Comparison of ENCODE assay signal across 19 cellular contexts in genomic region chr7:147279516-147279915, GRCh38.
DNase-seq lines count a peak whose midpoint lies in the region.
"Had no signal": no experiment of that assay in that cellular context is flagged by ENCODE, and none has a peak within 500 bp of the region (broad histone marks: within the 10 kb centered on the region; RNA-seq: fewer than 3 reads in every experiment).

No MANE protein-coding gene starts in this region.

- DNase-seq in DMS53 treated with DMSO at 0.1 percent for 48 hours (lab: John Stamatoyannopoulos, UW; ENCODE audit: unreplicated experiment) (peak; percentile 91), NCI-H2081 (lab: John Stamatoyannopoulos, UW) (peak; percentile 34 to 82), SHP77 (lab: John Stamatoyannopoulos, UW) (peak; percentile 15), neuronal stem cell (ENCODE audit: low spot score) (no peak), NOMO-1 treated with dmso at 0.1 percent for 144 hours (lab: John Stamatoyannopoulos, UW; ENCODE audit: unreplicated experiment) (no peak), middle frontal gyrus (ENCODE audit: extremely low spot score, low spot score) (no peak), cerebellar cortex (ENCODE audit: low spot score) (no peak)
- DNase-seq: activated CD4-positive, alpha-beta T cell treated with anti-CD3 and anti-CD28 coated beads for 4 hours; activated naive CD8-positive, alpha-beta T cell treated with anti-CD3 and anti-CD28 coated beads, Interleukin-2, amount 50 U/mL, for 24 hours; BE2C; Calu3; natural killer cell; NCI-H524 treated with DMSO at 0.1 percent for 48 hours; psoas muscle; SJCRH30; stimulated activated CD4-positive, alpha-beta T cell treated with anti-CD3 and anti-CD28 coated beads, Interleukin-4, amount 100 ng/mL, for 1 hour; transverse colon had no signal

- H2BK5ac ChIP-seq in neuronal stem cell (ENCODE audit: low read length) = no peak overlapping the region

- no peak overlapping the region for H2BK12ac ChIP-seq in neuronal stem cell (ENCODE audit: low read length)

- H2BK15ac ChIP-seq in neuronal stem cell (ENCODE audit: low read length) = no peak overlapping the region

- WGBS in neuronal stem cell (ENCODE audit: extremely low coverage in 2 of 2, insufficient read length in 2 of 2, insufficient replicate concordance in 1 of 2), 2 donors = no CpG with 5 or more reads among the region's 4 CpGs

- H3K14ac ChIP-seq in neuronal stem cell (ENCODE audit: low read length) = no peak overlapping the region

- no peak overlapping the region for H2AK5ac ChIP-seq in neuronal stem cell (ENCODE audit: low read depth, low read length)

- H3K4me1 ChIP-seq in neuronal stem cell (ENCODE audit: control insufficient read depth in 2 of 2, insufficient read depth in 1 of 2, low read depth in 1 of 2, low read length in 2 of 2) = peaks cover 0 to 7% of the 10 kb centered on the region in 2 donors
- H3K4me1 ChIP-seq: BE2C, psoas muscle, SJCRH30, transverse colon had no signal

- no peak overlapping the region for H3K4ac ChIP-seq in neuronal stem cell (ENCODE audit: low read length)

- H4K91ac ChIP-seq in neuronal stem cell (ENCODE audit: low read depth, low read length, poor library complexity) = no peak overlapping the region

- H3K23ac ChIP-seq in neuronal stem cell (ENCODE audit: low read depth, low read length, poor library complexity) = no peak overlapping the region

- H3K27ac ChIP-seq in neuronal stem cell (replicated peaks; ENCODE audit: low read length) = no peak overlapping the region
- H3K27ac ChIP-seq: coronary artery, psoas muscle, SJCRH30, transverse colon had no signal

- H2AFZ ChIP-seq in neuronal stem cell (ENCODE audit: low read length) = peak overlapping the region; percentile 60

- no peaks in the 10 kb centered on the region for H3K36me3 ChIP-seq in neuronal stem cell (replicated peaks in 1 of 2; ENCODE audit: control insufficient read depth in 2 of 2, insufficient read depth in 2 of 2, low read length in 2 of 2)
- H3K36me3 ChIP-seq: BE2C, SJCRH30, transverse colon had no signal

- no peaks in the 10 kb centered on the region for H3K79me1 ChIP-seq in neuronal stem cell (ENCODE audit: low read depth, low read length)

- no peak overlapping the region for H4K8ac ChIP-seq in neuronal stem cell (ENCODE audit: low read depth, low read length)

- no peaks in the 10 kb centered on the region for H3K9me3 ChIP-seq in neuronal stem cell (replicated peaks in 1 of 2; ENCODE audit: control insufficient read depth in 2 of 2, insufficient read depth in 1 of 2, low read depth in 1 of 2, low read length in 2 of 2)
- H3K9me3 ChIP-seq: BE2C, SJCRH30 had no signal

- H3K4me3 ChIP-seq in neuronal stem cell (ENCODE audit: low read length in 2 of 2) = no peak overlapping the region
- H3K4me3 ChIP-seq: coronary artery, psoas muscle, SJCRH30, smooth muscle cell, transverse colon had no signal

- no peaks in the 10 kb centered on the region for H3K27me3 ChIP-seq in neuronal stem cell (ENCODE audit: control insufficient read depth in 3 of 3, insufficient read depth in 3 of 3, low read depth in 1 of 3, low read length in 3 of 3)
- H3K27me3 ChIP-seq: BE2C, SJCRH30, transverse colon had no signal

- H3K9ac ChIP-seq in neuronal stem cell (ENCODE audit: low read depth, low read length, poor library complexity) = no peak overlapping the region

- H3K4me2 ChIP-seq in neuronal stem cell (ENCODE audit: insufficient read depth, low read length, poor library complexity, severe bottlenecking) = no peak overlapping the region
- H3K4me2 ChIP-seq: smooth muscle cell had no signal

- H3K18ac ChIP-seq in neuronal stem cell (ENCODE audit: low read length) = no peak overlapping the region

- no peak overlapping the region for H2BK120ac ChIP-seq in neuronal stem cell (ENCODE audit: low read depth, low read length)

Comparison
In these comparisons a context has a peak if more than half of its experiments do, and no peak if none do; other contexts are left out.
1. DNase-seq: peak in DMS53 treated with DMSO at 0.1 percent for 48 hours (single experiment), NCI-H2081 (2 of 2) and SHP77 (2 of 2); none in neuronal stem cell (single experiment), NOMO-1 treated with dmso at 0.1 percent for 144 hours (single experiment), middle frontal gyrus (single experiment) and cerebellar cortex (single experiment).